ENCODE assay signal across 23 cellular contexts in genomic region chr3:2614578-2614977, GRCh38.
DNase-seq lines count a peak whose midpoint lies in the region; ATAC-seq, FAIRE-seq and TF ChIP-seq lines count a peak whose summit lies in the region.
"Had no signal": no experiment of that assay in that cellular context is flagged by ENCODE, and none has a peak within 500 bp of the region (broad histone marks: within the 10 kb centered on the region; RNA-seq: fewer than 3 reads in every experiment).

No MANE protein-coding gene starts in this region.

- H3K27ac ChIP-seq in GM12878 (ENCODE audit: control insufficient read depth, insufficient read depth) = no peak overlapping the region
- H3K27ac ChIP-seq: 22Rv1, A549, BLaER1 had no signal

- in situ Hi-C loops in G401 (cut with HindIII; ENCODE audit: low sequenced_read_pairs) = no loop called here
- in situ Hi-C loops in GM12878 (cut with MboI) = no loop called here

- POLR2A ChIA-PET in GM12878 (lab: Charles Lee) = no interaction called here

- TF ChIP-seq EP300 in GM12878 (IDR thresholded peaks at IDR 0.05; ENCODE audit: borderline replicate concordance in 1 of 2, control insufficient read depth in 1 of 2, low read depth in 2 of 2, low read length in 2 of 2) = no peak

- intact Hi-C loops in GM12878 (cut with micrococcal nuclease; ENCODE audit: unreplicated experiment) = no loop called here

- H4K20me1 ChIP-seq in GM12878 (ENCODE audit: control insufficient read depth, insufficient read depth) = no peaks in the 10 kb centered on the region
- H4K20me1 ChIP-seq: BLaER1 had no signal

- DNase-seq in G401 (ENCODE audit: low spot score) (peak; percentile 73), GM12878 (ENCODE audit: low read depth, low spot score) (no peak), cerebellum (ENCODE audit: low spot score) (peak; percentile 53), BE2C (no peak), cortex of kidney (lab: John Stamatoyannopoulos, UW) (no peak), MG63 (no peak)
- DNase-seq: AML-193; CD4-positive, alpha-beta memory T cell; CD4-positive, CD25-positive, alpha-beta regulatory T cell; CD8-positive, alpha-beta memory T cell; COR-L47; DMS 273 treated with DMSO at 0.1 percent for 48 hours; DMS153; DMS53; DMS79; DND-41; EL; GF-D8 had no signal

- CTCF ChIA-PET in GM12878 (lab: Yijun Ruan, JAX) = interaction anchor here (1.1 kb wide), 1 partner anchor 9 kb away, joined by 3 read pairs; no protein-coding TSS in a partner anchor

- H3K9ac ChIP-seq in GM12878 (ENCODE audit: control insufficient read depth, insufficient read depth, low read length) = no peak overlapping the region
- H3K9ac ChIP-seq: BLaER1 had no signal

- no peak for TF ChIP-seq POLR2A in GM12878 (IDR thresholded peaks at IDR 0.05; ENCODE audit: low read depth, low read length)

- no peaks in the 10 kb centered on the region for H3K4me1 ChIP-seq in GM12878 (ENCODE audit: control insufficient read depth, insufficient read depth, low read length)
- H3K4me1 ChIP-seq in BE2C = no peaks in the 10 kb centered on the region
- H3K4me1 ChIP-seq: A549, BLaER1 had no signal

- no peaks in the 10 kb centered on the region for H3K79me2 ChIP-seq in GM12878 (ENCODE audit: control insufficient read depth, insufficient read depth, low read length)

- RAD21 ChIA-PET in GM12878 (lab: Charles Lee; ENCODE audit: unreplicated experiment) = no interaction called here

- no TSS peak for BruUV-seq in GM12878 (replicated peaks; lab: Mats Ljungman, UMichigan)

- WGBS in GM12878 (ENCODE audit: insufficient coverage, insufficient replicate concordance, low lambda C conversion rate, missing lambda C conversion rate) = 34% methylated on average over 3 of the region's 3 CpGs

- H3K27me3 ChIP-seq in GM12878 (replicated peaks in 1 of 2; ENCODE audit: control insufficient read depth in 2 of 2, insufficient read depth in 2 of 2, low read length in 1 of 2) (no peaks in the 10 kb centered on the region), BE2C (no peaks in the 10 kb centered on the region), MG63 (no peaks in the 10 kb centered on the region)
- H3K27me3 ChIP-seq: BLaER1 had no signal

- ATAC-seq in GM12878 = no peak
- ATAC-seq: A549 had no signal

- H3K36me3 ChIP-seq in GM12878 (ENCODE audit: control insufficient read depth in 2 of 2, insufficient read depth in 2 of 2, low read length in 1 of 2) = no peaks in the 10 kb centered on the region
- no peaks in the 10 kb centered on the region for H3K36me3 ChIP-seq in BE2C
- no peaks in the 10 kb centered on the region for H3K36me3 ChIP-seq in MG63
- H3K36me3 ChIP-seq: BLaER1 had no signal

- H3K9me3 ChIP-seq in GM12878 (replicated peaks; ENCODE audit: control insufficient read depth, insufficient read depth, low read length) = no peaks in the 10 kb centered on the region; the same call in 2 of the 3 replicates
- no peaks in the 10 kb centered on the region for H3K9me3 ChIP-seq in BE2C
- H3K9me3 ChIP-seq in MG63 = no peaks in the 10 kb centered on the region
- H3K9me3 ChIP-seq: A549, BLaER1 had no signal

- no peak for TF ChIP-seq RAD21 in GM12878 (IDR thresholded peaks at IDR 0.05; ENCODE audit: insufficient read depth, low read depth, low read length)

- no peak overlapping the region for H2AFZ ChIP-seq in GM12878 (ENCODE audit: control insufficient read depth, low read depth, low read length)

- FAIRE-seq in GM12878 (lab: Jason Lieb, UNC) = no peak
- FAIRE-seq: A549, G401.6, GM12892 had no signal

- no peak overlapping the region for H3K4me2 ChIP-seq in GM12878 (ENCODE audit: control insufficient read depth, insufficient read depth)
- H3K4me2 ChIP-seq: A549, BLaER1 had no signal

- SMC1A ChIA-PET in GM12878 (lab: Charles Lee; ENCODE audit: uncharacterized antibody, unreplicated experiment) = no interaction called here

- TF ChIP-seq CTCF in GM12878 (IDR thresholded peaks at IDR 0.05 in 2 of 3, conservative IDR thresholded peaks at IDR 0.05 in 1 of 3; ENCODE audit: control insufficient read depth in 2 of 3, extremely low read depth in 1 of 3, insufficient read depth in 1 of 3, low read depth in 3 of 3, low read length in 3 of 3) (no peak), BE2C (IDR thresholded peaks at IDR 0.05; ENCODE audit: low read depth, low read length) (no peak)

- no peak overlapping the region for H3K4me3 ChIP-seq in GM12878
- no peak overlapping the region for H3K4me3 ChIP-seq in BE2C (ENCODE audit: low read depth, low read length)
- no peak overlapping the region for H3K4me3 ChIP-seq in MG63
- H3K4me3 ChIP-seq: A549, BLaER1 had no signal

TF ChIP-seq in GM12878, 131 proteins besides CTCF, POLR2A, EP300 and RAD21:
- no peak for TF ChIP-seq BACH1 (IDR thresholded peaks at IDR 0.05; ENCODE audit: borderline replicate concordance)
- no peak for TF ChIP-seq KAT2A (conservative IDR thresholded peaks at IDR 0.05; ENCODE audit: control insufficient read depth, low read depth, low read length)
- no peak for TF ChIP-seq MTA2 (IDR thresholded peaks at IDR 0.05; ENCODE audit: low read depth)
- TF ChIP-seq USF2 (IDR thresholded peaks at IDR 0.05; ENCODE audit: borderline replicate concordance, low read depth, low read length) = no peak
- no peak for TF ChIP-seq FOXM1 (IDR thresholded peaks at IDR 0.05; ENCODE audit: low read depth, low read length)
- 0 out of 2 replicates have a peak, but pooled peaks have one; percentile 2 for TF ChIP-seq SPI1 (IDR thresholded peaks at IDR 0.05; ENCODE audit: borderline replicate concordance, insufficient read depth, low read depth, low read length)
- no peak for TF ChIP-seq MEF2B (IDR thresholded peaks at IDR 0.05; ENCODE audit: partially characterized antibody, poor library complexity, severe bottlenecking)
- TF ChIP-seq CHD1 (IDR thresholded peaks at IDR 0.05; ENCODE audit: low read depth, low read length) = no peak

Comparison
In these comparisons a context has a peak if more than half of its experiments do, and no peak if none do; other contexts are left out.
1. DNase-seq: peak in G401 (single experiment) and cerebellum (single experiment); none in GM12878 (single experiment), BE2C (single experiment), cortex of kidney (single experiment) and MG63 (single experiment).